1 cellular context compared by ENCODE assay signal in genomic region chr3:124816206-124816605, GRCh38.
TF ChIP-seq lines count a peak whose summit lies in the region.

No MANE protein-coding gene starts in this region.

TF ChIP-seq in liver, 16 proteins besides CTCF, POLR2A, EP300 and RAD21 (continued from another document):
- TF ChIP-seq ATF3 (IDR thresholded peaks at IDR 0.05) (no peak), SP1 (IDR thresholded peaks at IDR 0.05) (no peak), TAF1 (conservative IDR thresholded peaks at IDR 0.05) (no peak), REST (IDR thresholded peaks at IDR 0.05) (no peak)
